ENCODE assay signal across 11 cellular contexts in the genomic region with DNA sequence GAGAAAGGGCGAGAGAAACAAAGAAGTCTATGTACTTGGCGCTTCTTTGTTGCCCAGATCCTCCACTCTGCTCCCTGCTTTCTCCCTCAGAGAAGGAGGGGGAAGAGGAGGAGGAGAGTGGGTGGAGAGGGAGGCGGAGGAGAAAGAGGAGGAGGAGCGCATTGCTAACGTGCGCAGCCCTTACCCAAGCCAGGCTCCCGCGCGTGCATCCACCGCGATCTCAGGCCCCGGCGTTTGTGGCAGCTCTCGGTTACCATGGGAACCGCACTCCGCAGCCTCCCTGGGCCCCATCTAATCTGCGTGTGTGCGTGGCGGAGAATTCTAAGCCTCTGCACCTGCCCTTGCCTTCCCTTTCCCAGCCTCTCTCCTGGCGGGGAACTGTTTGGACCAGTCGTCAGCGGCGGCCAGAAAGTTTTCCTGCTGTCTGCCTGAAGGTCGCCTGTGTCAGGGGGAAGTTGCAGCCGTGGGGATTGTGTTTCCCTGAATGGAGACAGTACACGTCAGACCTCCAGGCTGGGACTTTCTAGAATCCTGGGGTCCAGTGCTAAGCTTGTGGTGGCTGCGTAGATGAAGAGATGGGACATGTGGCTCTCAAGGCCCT. TPM values are rescaled to one million over a fixed set of nuclear protein-coding genes. Genes with fewer than 3 reads are reported as not detected.
A peak's percentile ranks its signal among the peaks of the same experiment; 100 is the strongest.
DNase-seq lines count a peak whose midpoint lies in the region; ATAC-seq and TF ChIP-seq lines count a peak whose summit lies in the region.
"Had no signal": no experiment of that assay in that cellular context is flagged by ENCODE, and none has a peak within 500 bp of the region (broad histone marks: within the 10 kb centered on the region; RNA-seq: fewer than 3 reads in every experiment).

TSS of gene ERICH6B (minus strand) at position 239 of the 601 bp plus-strand sequence. CDS start 18,734 bp downstream, outside the sequence.

- peak within 1 kb of the TSS in 1 of 5 donors; percentile 23 for H3K9ac ChIP-seq in subcutaneous abdominal adipose tissue (ENCODE audit: low read length in 5 of 5)
- H3K9ac ChIP-seq: BLaER1 had no signal

- TF ChIP-seq POLR2A in adrenal gland (IDR thresholded peaks at IDR 0.05), result no peak

- no peak within 1 kb of the TSS for H3K4me3 ChIP-seq in adrenal gland
- H3K4me3 ChIP-seq in subcutaneous abdominal adipose tissue (ENCODE audit: low read depth in 1 of 5, low read length in 5 of 5), result peak within 1 kb of the TSS in 4 of 5 donors; percentile 22 to 46 (median 34)
- H3K4me3 ChIP-seq: BLaER1, uterus had no signal

- H3K36me3 ChIP-seq in adrenal gland (replicated peaks in 1 of 2) (no peaks in the 10 kb centered on the region), subcutaneous abdominal adipose tissue (ENCODE audit: control insufficient read depth in 5 of 5, insufficient read depth in 5 of 5, low read length in 5 of 5) (no peaks in the 10 kb centered on the region)
- H3K36me3 ChIP-seq: BLaER1, uterus had no signal

- H3K9me3 Mint-ChIP-seq in activated T-cell treated with anti-CD3 and anti-CD28 coated beads, Interleukin-2, amount 50 U/mL, for 72 hours, result peaks cover 0 to 1% of the 10 kb centered on the region in 2 donors

- no peak for TF ChIP-seq CTCF in adrenal gland (IDR thresholded peaks at IDR 0.05)

- 2 to 5% (median 4%) methylated on average over 21 to 27 of the region's 27 CpGs for WGBS in adrenal gland, 4 donors

- H3K27me3 ChIP-seq in adrenal gland (no peaks in the 10 kb centered on the region), subcutaneous abdominal adipose tissue (ENCODE audit: control insufficient read depth in 5 of 5, insufficient read depth in 4 of 5, low read length in 5 of 5) (peaks cover 0 to 5% (median 3%) of the 10 kb centered on the region in 5 donors)
- H3K27me3 ChIP-seq: uterus had no signal

- DNase-seq in activated T-cell treated with anti-CD3 and anti-CD28 coated beads, Interleukin-2, amount 50 U/mL, for 72 hours, result peak in 1 of 2 donors; percentile 9
- DNase-seq in activated T-cell treated with anti-CD3 and anti-CD28 coated beads, Interleukin-2, amount 50 U/mL, for 1 hour, result no peak
- peak in 6 of 7 donors; percentile 21 to 76 (median 26) for DNase-seq in adrenal gland
- peak; percentile 82 for DNase-seq in iPS-NIHi11 (ENCODE audit: low spot score)

- H3K4me1 ChIP-seq in adrenal gland (replicated peaks in 1 of 2) (no peaks in the 10 kb centered on the region), subcutaneous abdominal adipose tissue (ENCODE audit: control insufficient read depth in 5 of 5, insufficient read depth in 5 of 5, low read length in 5 of 5) (peaks cover 0 to 7% (median 5%) of the 10 kb centered on the region in 5 donors)
- H3K4me1 ChIP-seq: BLaER1, uterus had no signal

- H3K27ac ChIP-seq in adrenal gland (no peak within 1 kb of the TSS), subcutaneous abdominal adipose tissue (ENCODE audit: low read depth, low read length) (no peak within 1 kb of the TSS)
- H3K27ac ChIP-seq: BLaER1, uterus had no signal

- H3K4me1 Mint-ChIP-seq in activated T-cell treated with anti-CD3 and anti-CD28 coated beads, Interleukin-2, amount 50 U/mL, for 72 hours (ENCODE audit: low read depth), result peaks cover 5% of the 10 kb centered on the region

- H3K4me3 Mint-ChIP-seq in activated T-cell treated with anti-CD3 and anti-CD28 coated beads, Interleukin-2, amount 50 U/mL, for 72 hours, result peak within 1 kb of the TSS in 1 of 2 donors; percentile 28

- no peak within 1 kb of the TSS for H3K27ac Mint-ChIP-seq in activated T-cell treated with anti-CD3 and anti-CD28 coated beads, Interleukin-2, amount 50 U/mL, for 72 hours

- peaks cover 69% of the 10 kb centered on the region for H3K27me3 Mint-ChIP-seq in activated T-cell treated with anti-CD3 and anti-CD28 coated beads, Interleukin-2, amount 50 U/mL, for 72 hours (ENCODE audit: low read depth)

- intact Hi-C loops in adrenal gland (cut with DNase I), result no loop called here

- H3K9me3 ChIP-seq in adrenal gland (replicated peaks in 1 of 3) (no peaks in the 10 kb centered on the region), subcutaneous abdominal adipose tissue (ENCODE audit: control insufficient read depth in 5 of 5, low read length in 5 of 5) (no peaks in the 10 kb centered on the region)
- H3K9me3 ChIP-seq: uterus had no signal

- no peaks in the 10 kb centered on the region for H3K36me3 Mint-ChIP-seq in activated T-cell treated with anti-CD3 and anti-CD28 coated beads, Interleukin-2, amount 50 U/mL, for 72 hours (ENCODE audit: insufficient read depth in 2 of 2)

- ATAC-seq in activated T-cell treated with anti-CD3 and anti-CD28 coated beads, Interleukin-2, amount 50 U/mL, for 72 hours (replicated peaks in 1 of 2), result peak; percentile 28 to 45
- ATAC-seq in HG02759 (IDR thresholded peaks at IDR 0.05; ENCODE audit: unreplicated experiment) (no peak), HG03097 (IDR thresholded peaks at IDR 0.05; ENCODE audit: low FRiP score, unreplicated experiment) (no peak), HG02571 (IDR thresholded peaks at IDR 0.05; ENCODE audit: unreplicated experiment) (no peak)

RNA-seq across cellular contexts. Expression of gene ERICH6B, which starts in this region (rescaled TPM):
- total RNA-seq in activated T-cell treated with anti-CD3 and anti-CD28 coated beads, Interleukin-2, amount 50 U/mL, for 72 hours, result not detected
- total RNA-seq in adrenal gland, result not detected
- polyA plus RNA-seq in adrenal gland, result not detected
- total RNA-seq: glomerular endothelial cell, uterus had no signal

Comparison
In these comparisons a context has a peak if more than half of its experiments do, and no peak if none do; other contexts are left out.
1. Peak in ATAC-seq in activated T-cell treated with anti-CD3 and anti-CD28 coated beads, Interleukin-2, amount 50 U/mL, for 72 hours; RNA of the gene not detected or under 1 TPM.
2. Peak in DNase-seq in adrenal gland; RNA of the gene not detected or under 1 TPM.
3. H3K4me3 ChIP-seq: peak in subcutaneous abdominal adipose tissue (4 of 5); none in adrenal gland (0 of 4).